2 cellular contexts compared by ENCODE assay signal in the genomic region with DNA sequence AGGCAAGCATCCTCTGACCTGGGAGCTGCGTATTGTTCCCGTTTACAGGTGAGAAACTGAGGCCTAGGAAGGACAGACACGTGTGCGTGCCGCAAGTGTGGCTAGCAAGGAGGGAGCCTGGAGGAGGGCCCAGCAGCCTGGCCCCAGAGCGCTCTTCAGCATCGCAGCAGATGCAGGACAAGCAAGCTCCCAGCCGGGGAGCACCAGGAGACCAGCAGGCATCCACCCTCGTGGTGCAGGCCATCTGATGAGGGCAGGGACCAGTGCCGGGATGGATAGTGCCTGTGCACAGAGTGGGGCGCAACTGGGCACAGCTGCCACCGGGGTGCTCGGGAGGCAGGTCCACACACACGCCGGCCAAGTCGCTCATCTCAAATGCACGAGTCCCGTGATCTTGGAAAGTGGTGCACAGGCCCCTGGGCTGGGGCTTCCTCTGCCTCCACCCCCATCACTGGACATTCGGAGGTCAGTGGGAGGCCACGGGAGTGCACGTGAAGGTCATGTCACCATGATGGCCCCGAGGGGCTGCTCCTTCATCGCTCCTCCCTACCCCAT.
TF ChIP-seq lines count a peak whose summit lies in the region.

No MANE protein-coding gene starts in this region.

TF ChIP-seq in HCT116, 20 proteins besides CTCF, POLR2A, EP300 and RAD21:
- no peak for TF ChIP-seq FOSL1 (IDR thresholded peaks at IDR 0.05; ENCODE audit: low read depth)
- TF ChIP-seq SP1 (IDR thresholded peaks at IDR 0.05; ENCODE audit: low read depth) = no peak
- no peak for TF ChIP-seq EZH2 (IDR thresholded peaks at IDR 0.05)
- TF ChIP-seq EGR1 (IDR thresholded peaks at IDR 0.05; ENCODE audit: low read depth) = no peak
- no peak for TF ChIP-seq ZFX (IDR thresholded peaks at IDR 0.05)
TF ChIP-seq in HCT116: peak in this region for 0.

TF ChIP-seq in endothelial cell of umbilical vein, 7 proteins besides CTCF, POLR2A, EP300 and RAD21:
- TF ChIP-seq, protein P1, sequence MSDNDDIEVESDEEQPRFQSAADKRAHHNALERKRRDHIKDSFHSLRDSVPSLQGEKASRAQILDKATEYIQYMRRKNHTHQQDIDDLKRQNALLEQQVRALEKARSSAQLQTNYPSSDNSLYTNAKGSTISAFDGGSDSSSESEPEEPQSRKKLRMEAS (IDR thresholded peaks at IDR 0.05; ENCODE audit: insufficient read depth, insufficient read length) = no peak
- TF ChIP-seq FOS (IDR thresholded peaks at IDR 0.05; ENCODE audit: borderline replicate concordance, insufficient read depth, low read length) = no peak
- no peak for TF ChIP-seq POLR2AphosphoS5 (IDR thresholded peaks at IDR 0.05; ENCODE audit: insufficient read depth, low read depth, low read length)
- TF ChIP-seq EZH2 (IDR thresholded peaks at IDR 0.05; ENCODE audit: borderline replicate concordance, low read depth, low read length, severe bottlenecking) = no peak
- no peak for TF ChIP-seq MYC (IDR thresholded peaks at IDR 0.05; ENCODE audit: low read depth, low read length)
- no peak for TF ChIP-seq JUN (IDR thresholded peaks at IDR 0.05; ENCODE audit: borderline replicate concordance, insufficient read depth, insufficient read length, low read depth)
- no peak for TF ChIP-seq GATA2 (IDR thresholded peaks at IDR 0.05; ENCODE audit: insufficient read depth, insufficient read length, low read depth, low read length)
TF ChIP-seq in endothelial cell of umbilical vein: peak in this region for 0.
